ENCODE assay signal across 8 cellular contexts in genomic region chr10:35161906-35162305, GRCh38.
"Had no signal": no experiment of that assay in that cellular context is flagged by ENCODE, and none has a peak within 500 bp of the region (broad histone marks: within the 10 kb centered on the region; RNA-seq: fewer than 3 reads in every experiment).

No MANE protein-coding gene starts in this region.

- FAIRE-seq: G401.6, GM12878, GM12891, GM12892, GM18507, GM19239 had no signal

- ATAC-seq: GM12878 had no signal

- DNase-seq: GDM1, GF-D8 had no signal

- H3K4me3 ChIP-seq: GM12878 had no signal
